Comparison of ENCODE assay signal across 27 cellular contexts in the genomic region with DNA sequence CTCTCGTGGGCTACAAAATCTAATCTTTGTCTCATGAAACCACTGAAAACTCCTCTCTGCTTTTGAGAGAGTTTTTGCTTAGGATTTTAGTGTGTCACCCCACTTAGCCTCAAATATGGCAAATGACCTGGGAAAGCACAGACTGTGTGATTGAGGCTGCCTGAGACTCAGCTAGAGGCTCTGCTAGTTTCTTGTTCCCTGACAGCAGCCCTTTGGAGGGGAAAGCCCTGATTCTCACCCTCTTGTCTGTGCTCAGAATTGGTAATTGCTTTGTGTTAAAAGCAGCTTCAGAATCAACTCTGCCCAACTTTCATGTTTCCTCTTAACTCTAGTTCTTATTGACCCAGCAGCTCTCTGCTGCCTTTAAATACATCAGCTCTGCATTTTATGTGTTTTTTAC.
"Had no signal": no experiment of that assay in that cellular context is flagged by ENCODE, and none has a peak within 500 bp of the region (broad histone marks: within the 10 kb centered on the region; RNA-seq: fewer than 3 reads in every experiment).

No MANE protein-coding gene starts in this region.

- H3K27ac ChIP-seq: ascending aorta, body of pancreas, Peyer's patch had no signal

- H3K9me3 ChIP-seq: ascending aorta, body of pancreas, Peyer's patch had no signal

- H3K4me3 ChIP-seq: ascending aorta, body of pancreas, Peyer's patch had no signal

- H3K36me3 ChIP-seq: ascending aorta, Peyer's patch had no signal

- DNase-seq: activated B cell treated with CpG ODN at 0.5 μM for 24 hours; activated CD4-positive, alpha-beta T cell treated with anti-CD3 and anti-CD28 coated beads for 1 hour; activated CD4-positive, alpha-beta T cell treated with anti-CD3 and anti-CD28 coated beads, Interleukin-2, amount 10 ng/mL, durations not matched to agents 24 days and 14 days; activated CD4-positive, alpha-beta T cell treated with anti-CD3 and anti-CD28 coated beads, Interleukin-2, amount 50 U/mL, for 48 hours; activated CD8-positive, alpha-beta memory T cell treated with anti-CD3 and anti-CD28 coated beads, Interleukin-2, amount 10 ng/mL, durations not matched to agents 7 days and 5 days; activated effector memory CD4-positive, alpha-beta T cell treated with anti-CD3 and anti-CD28 coated beads, Interleukin-2, amount 50 U/mL, for 16 hours; activated naive CD4-positive, alpha-beta T cell treated with Interleukin-2 at 50 U/mL for 16 hours; activated naive CD8-positive, alpha-beta T cell treated with anti-CD3 and anti-CD28 coated beads, Interleukin-2, amount 50 U/mL, for 24 hours; activated T-cell treated with anti-CD3 and anti-CD28 coated beads, Interleukin-2, amount 50 U/mL, for 4 hours; amniotic stem cell; central memory CD4-positive, alpha-beta T cell; NCI-H1092; NCI-H1417 treated with DMSO at 0.1 percent for 48 hours; NCI-H1694; NCI-H2029; NCI-H2107; NCI-H2171 treated with DMSO at 0.1 percent for 48 hours; NCI-H226; NCI-H526; NCI-H82; Peyer's patch; SHP77; T-helper 17 cell; T-helper 9 cell had no signal

- ATAC-seq: activated CD8-positive, alpha-beta memory T cell treated with anti-CD3 and anti-CD28 coated beads, Interleukin-2, amount 10 ng/mL, durations not matched to agents 7 days and 5 days; activated naive CD4-positive, alpha-beta T cell treated with anti-CD3 and anti-CD28 coated beads, Interleukin-2, amount 50 U/mL, for 72 hours; activated naive CD8-positive, alpha-beta T cell treated with anti-CD3 and anti-CD28 coated beads, Interleukin-2, amount 50 U/mL, for 24 hours; activated T-cell treated with anti-CD3 and anti-CD28 coated beads, Interleukin-2, amount 50 U/mL, for 4 hours; body of pancreas; T-helper 17 cell had no signal

- H3K27me3 ChIP-seq: ascending aorta, body of pancreas, Peyer's patch had no signal

- H3K4me1 ChIP-seq: ascending aorta, body of pancreas, Peyer's patch had no signal
